ENCODE assay signal across 13 cellular contexts in the genomic region with DNA sequence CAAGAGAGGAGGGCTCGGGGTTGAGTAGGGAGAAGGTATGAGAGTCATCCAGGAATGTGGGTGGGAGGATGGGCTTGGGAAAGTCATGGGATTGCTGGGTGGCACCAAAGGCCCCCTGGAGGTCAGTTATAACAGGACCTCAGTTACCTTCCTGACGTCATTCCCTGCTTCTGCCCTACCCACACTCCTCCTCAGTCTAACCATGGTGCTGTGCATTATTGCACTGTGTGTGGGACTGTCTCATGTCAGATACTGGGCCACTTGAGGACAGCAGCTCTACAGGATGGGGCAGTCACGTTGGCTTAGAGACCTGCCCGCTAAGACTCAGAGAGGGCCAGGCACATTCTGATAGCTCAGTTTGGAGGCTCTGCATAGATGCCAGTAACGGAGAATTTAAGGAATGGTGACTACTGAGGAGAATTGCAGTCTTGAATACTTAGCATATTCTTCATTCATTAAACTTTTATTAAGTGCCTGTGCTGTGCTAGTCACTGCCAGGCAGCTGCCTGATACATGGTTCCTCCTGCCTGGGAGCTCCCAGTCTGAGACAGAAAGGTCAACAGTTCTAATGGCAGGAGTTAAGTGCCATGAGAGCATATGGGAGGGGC.
DNase-seq lines count a peak whose midpoint lies in the region; ATAC-seq and TF ChIP-seq lines count a peak whose summit lies in the region.
"Had no signal": no experiment of that assay in that cellular context is flagged by ENCODE, and none has a peak within 500 bp of the region (broad histone marks: within the 10 kb centered on the region; RNA-seq: fewer than 3 reads in every experiment).

No MANE protein-coding gene starts in this region.

- no peaks in the 10 kb centered on the region for H3K27me3 Mint-ChIP-seq in mesothelial cell of epicardium (ENCODE audit: low read depth)

- DNase-seq in EH (ENCODE audit: low read depth) (peak; percentile 93), LHCN-M2 (ENCODE audit: low read depth) (peak; percentile 11), epithelial cell of esophagus (ENCODE audit: low read depth) (peak; percentile 26), mesothelial cell of epicardium (ENCODE audit: low spot score in 2 of 2, unreplicated experiment in 2 of 2) (no peak), NCI-H748 treated with DMSO at 0.1 percent for 48 hours (lab: John Stamatoyannopoulos, UW) (no peak), adrenal gland (no peak), globus pallidus (ENCODE audit: low spot score) (no peak)
- DNase-seq: dorsolateral prefrontal cortex, NCI-H1417 treated with DMSO at 0.1 percent for 48 hours, OCI-M1, psoas muscle had no signal

- no peaks in the 10 kb centered on the region for H3K27me3 ChIP-seq in adrenal gland
- H3K27me3 ChIP-seq: dorsolateral prefrontal cortex had no signal

- peak overlapping the region; percentile 99 for H3K27ac Mint-ChIP-seq in mesothelial cell of epicardium

- H3K4me1 Mint-ChIP-seq in mesothelial cell of epicardium = peaks cover 30% of the 10 kb centered on the region

- no peak overlapping the region for H3K27ac ChIP-seq in adrenal gland
- H3K27ac ChIP-seq: dorsolateral prefrontal cortex, psoas muscle, VCaP had no signal

- H3K36me3 ChIP-seq in adrenal gland (replicated peaks in 1 of 2) = no peaks in the 10 kb centered on the region

- no peaks in the 10 kb centered on the region for H3K4me1 ChIP-seq in adrenal gland (replicated peaks in 1 of 2)
- H3K4me1 ChIP-seq: psoas muscle had no signal

- no peaks in the 10 kb centered on the region for H3K9me3 ChIP-seq in adrenal gland (replicated peaks in 1 of 3)
- H3K9me3 ChIP-seq: psoas muscle had no signal

- ATAC-seq in GM18519 (IDR thresholded peaks at IDR 0.05; ENCODE audit: low FRiP score, unreplicated experiment) = no peak

- TF ChIP-seq CTCF in epithelial cell of esophagus (IDR thresholded peaks at IDR 0.05; ENCODE audit: insufficient read depth, low read depth, low read length, missing control alignments) = no peak
- TF ChIP-seq CTCF in mesothelial cell of epicardium (IDR thresholded peaks at IDR 0.05; ENCODE audit: unreplicated experiment) = no peak
- TF ChIP-seq CTCF in adrenal gland (IDR thresholded peaks at IDR 0.05) = no peak

- H3K4me3 Mint-ChIP-seq in mesothelial cell of epicardium = no peak overlapping the region

- H3K9me3 Mint-ChIP-seq in mesothelial cell of epicardium = no peaks in the 10 kb centered on the region

- intact Hi-C loops in adrenal gland (cut with DNase I) = no loop called here

- WGBS in adrenal gland, 4 donors = 68 to 80% (median 77%) methylated on average over 5 of the region's 5 CpGs

- no peak for TF ChIP-seq POLR2A in adrenal gland (IDR thresholded peaks at IDR 0.05)

- H3K4me3 ChIP-seq in epithelial cell of esophagus (ENCODE audit: low read length) (no peak overlapping the region), adrenal gland (no peak overlapping the region)
- H3K4me3 ChIP-seq: dorsolateral prefrontal cortex, psoas muscle had no signal

- H3K36me3 Mint-ChIP-seq in mesothelial cell of epicardium = no peaks in the 10 kb centered on the region

Comparison
In these comparisons a context has a peak if more than half of its experiments do, and no peak if none do; other contexts are left out.
1. DNase-seq: peak in EH (single experiment), LHCN-M2 (single experiment) and epithelial cell of esophagus (single experiment); none in mesothelial cell of epicardium (0 of 2), NCI-H748 treated with DMSO at 0.1 percent for 48 hours (single experiment), adrenal gland (0 of 7) and globus pallidus (single experiment).